Comparison of ENCODE assay signal across 9 cellular contexts in genomic region chr14:73462815-73463214, GRCh38. TPM values are rescaled to one million over a fixed set of nuclear protein-coding genes. Genes with fewer than 3 reads are reported as not detected.
DNase-seq lines count a peak whose midpoint lies in the region; ATAC-seq and TF ChIP-seq lines count a peak whose summit lies in the region.
"Had no signal": no experiment of that assay in that cellular context is flagged by ENCODE, and none has a peak within 500 bp of the region (broad histone marks: within the 10 kb centered on the region; RNA-seq: fewer than 3 reads in every experiment).

No MANE protein-coding gene starts in this region.

- TF ChIP-seq EP300 in SK-N-SH (IDR thresholded peaks at IDR 0.05; ENCODE audit: borderline replicate concordance in 1 of 2, low read depth in 1 of 2, low read length in 1 of 2), result no peak

- TF ChIP-seq CTCF in Calu3 (IDR thresholded peaks at IDR 0.05; ENCODE audit: unreplicated experiment) (no peak), SK-N-SH (IDR thresholded peaks at IDR 0.05) (no peak), fibroblast of lung (conservative IDR thresholded peaks at IDR 0.05 in 1 of 2, IDR thresholded peaks at IDR 0.05 in 1 of 2; ENCODE audit: low read depth in 1 of 2, low read length in 2 of 2) (no peak)

- H3K27ac Mint-ChIP-seq in Calu3 (ENCODE audit: unreplicated experiment), result peak overlapping the region; percentile 67

- no peaks in the 10 kb centered on the region for H3K36me3 ChIP-seq in SK-N-SH (replicated peaks in 1 of 2; ENCODE audit: control insufficient read depth in 1 of 2, insufficient read depth in 2 of 2, low read length in 1 of 2)
- no peaks in the 10 kb centered on the region for H3K36me3 ChIP-seq in fibroblast of lung (ENCODE audit: control insufficient read depth, insufficient read depth, low read length)
- no peaks in the 10 kb centered on the region for H3K36me3 ChIP-seq in rectal smooth muscle tissue (ENCODE audit: control insufficient read depth, insufficient read depth, low read length)

- no peak for DNase-seq in Calu3
- DNase-seq in SK-N-SH, result peak; percentile 48
- DNase-seq in fibroblast of lung (ENCODE audit: low read depth in 2 of 2), result peak in 1 of 2 donors; percentile 51
- DNase-seq in foreskin melanocyte, result no peak
- no peak for DNase-seq in DMS53 (lab: John Stamatoyannopoulos, UW)

- BruUV-seq in Calu3 (replicated peaks; lab: Mats Ljungman, UMichigan), result no TSS peak

- H3K4me2 ChIP-seq in SK-N-SH (peak overlapping the region; percentile 64), fibroblast of lung (ENCODE audit: extremely low read depth, insufficient read depth, low read length) (peak overlapping the region; percentile 67)

- H3K79me2 ChIP-seq in SK-N-SH (ENCODE audit: insufficient read depth) (peaks cover 6% of the 10 kb centered on the region), fibroblast of lung (ENCODE audit: control insufficient read depth, insufficient read depth, low read length) (peaks cover 5% of the 10 kb centered on the region)

- no peaks in the 10 kb centered on the region for H3K9me2 ChIP-seq in SK-N-SH

- H3K4me1 ChIP-seq in SK-N-SH (ENCODE audit: control insufficient read depth in 1 of 2, insufficient read depth in 2 of 2, low read depth in 1 of 2, low read length in 1 of 2), result peaks cover 32 to 49% of the 10 kb centered on the region in 2 experiments
- H3K4me1 ChIP-seq in fibroblast of lung (ENCODE audit: control insufficient read depth, extremely low read depth, insufficient read depth, low read length), result peaks cover 35% of the 10 kb centered on the region
- peaks cover 20% of the 10 kb centered on the region for H3K4me1 ChIP-seq in rectal smooth muscle tissue (ENCODE audit: control insufficient read depth, insufficient read depth, low read length)

- no peaks in the 10 kb centered on the region for H3K9me3 Mint-ChIP-seq in Calu3 (ENCODE audit: low read depth, unreplicated experiment)
- H3K9me3 Mint-ChIP-seq: stimulated activated memory B cell treated with anti-CD40 and anti-IgM and Interleukin-4, amounts not matched to agents 10 μg/mL and 1 μg/mL and 100 μg/mL, for 72 hours had no signal

- POLR2A ChIA-PET in SK-N-SH (lab: Yijun Ruan, JAX), result interaction anchor here (0.6 to 2.3 kb wide), 9 partner anchors 9 to 290 kb away, joined by 3 to 11 read pairs (median 4); partner anchors contain the start of gene RIOX1

- H3K9me3 ChIP-seq in SK-N-SH (no peaks in the 10 kb centered on the region), fibroblast of lung (ENCODE audit: control insufficient read depth, insufficient read depth, low read depth, low read length) (no peaks in the 10 kb centered on the region)

- H2AFZ ChIP-seq in SK-N-SH (ENCODE audit: low read depth) (peak overlapping the region; percentile 52), fibroblast of lung (ENCODE audit: low read length) (no peak overlapping the region)

- H3K27me3 ChIP-seq in SK-N-SH (ENCODE audit: insufficient read depth) (no peaks in the 10 kb centered on the region), fibroblast of lung (ENCODE audit: control insufficient read depth, insufficient read depth, low read length) (no peaks in the 10 kb centered on the region), rectal smooth muscle tissue (ENCODE audit: control insufficient read depth, insufficient read depth, low read length) (no peaks in the 10 kb centered on the region)

- TF ChIP-seq RAD21 in SK-N-SH (IDR thresholded peaks at IDR 0.05; ENCODE audit: low read length), result no peak

- intact Hi-C loops in Calu3 (cut with micrococcal nuclease; ENCODE audit: unreplicated experiment), result no loop called here

- no peaks in the 10 kb centered on the region for H3K27me3 Mint-ChIP-seq in Calu3 (ENCODE audit: unreplicated experiment)
- H3K27me3 Mint-ChIP-seq: stimulated activated memory B cell treated with anti-CD40 and anti-IgM and Interleukin-4, amounts not matched to agents 10 μg/mL and 1 μg/mL and 100 μg/mL, for 72 hours had no signal

- ATAC-seq in GM21723 (IDR thresholded peaks at IDR 0.05; ENCODE audit: unreplicated experiment) (no peak), HG03108 (IDR thresholded peaks at IDR 0.05; ENCODE audit: unreplicated experiment) (no peak)
- ATAC-seq: stimulated activated memory B cell treated with anti-CD40 and anti-IgM and Interleukin-4, amounts not matched to agents 10 μg/mL and 1 μg/mL and 100 μg/mL, for 72 hours had no signal

- H4K20me1 ChIP-seq in SK-N-SH (ENCODE audit: insufficient read depth) (no peaks in the 10 kb centered on the region), fibroblast of lung (ENCODE audit: control insufficient read depth, extremely low read depth, insufficient read depth, low read length) (no peaks in the 10 kb centered on the region)

- H3K36me3 Mint-ChIP-seq in Calu3 (ENCODE audit: insufficient read depth, unreplicated experiment), result peaks cover 16% of the 10 kb centered on the region

- H3K4me3 Mint-ChIP-seq in Calu3 (ENCODE audit: low read depth, unreplicated experiment), result peak overlapping the region; percentile 58
- H3K4me3 Mint-ChIP-seq: stimulated activated memory B cell treated with anti-CD40 and anti-IgM and Interleukin-4, amounts not matched to agents 10 μg/mL and 1 μg/mL and 100 μg/mL, for 72 hours had no signal

- 48% methylated on average over 4 of the region's 4 CpGs for WGBS in SK-N-SH (ENCODE audit: low lambda C conversion rate)

- H3K4me1 Mint-ChIP-seq in Calu3 (ENCODE audit: low read depth, unreplicated experiment), result peaks cover 55% of the 10 kb centered on the region

- H3K9ac ChIP-seq in SK-N-SH (no peak overlapping the region), fibroblast of lung (ENCODE audit: insufficient read depth, low read length) (no peak overlapping the region), rectal smooth muscle tissue (ENCODE audit: low read length) (no peak overlapping the region)

- H3K4me3 ChIP-seq in SK-N-SH (ENCODE audit: low read depth in 2 of 2, low read length in 1 of 2), result peak overlapping the region in 1 of 2 experiments; percentile 41; a peak in 2 of 4 replicates
- peak overlapping the region in 3 of 4 experiments; percentile 20 to 56 (median 31) for H3K4me3 ChIP-seq in fibroblast of lung (replicated peaks in 1 of 4; ENCODE audit: control extremely low read depth in 1 of 4, insufficient read depth in 1 of 4, low read depth in 3 of 4, low read length in 4 of 4)
- peak overlapping the region; percentile 46 for H3K4me3 ChIP-seq in rectal smooth muscle tissue (ENCODE audit: low read length)

- CTCF ChIA-PET in Calu3 (lab: Charles Lee) (interaction anchor here (1.5 to 2.3 kb wide), 2 partner anchors 9 to 168 kb away, joined by 7 to 9 read pairs; no protein-coding TSS in a partner anchor), SK-N-SH (lab: Yijun Ruan, JAX) (interaction anchor here (1.1 to 4.6 kb wide), 7 partner anchors 9 to 289 kb away, joined by 3 to 41 read pairs (median 11); no protein-coding TSS in a partner anchor)

- peaks cover 35% of the 10 kb centered on the region for H3F3A ChIP-seq in SK-N-SH (replicated peaks; ENCODE audit: insufficient read depth)

- H3K27ac ChIP-seq in SK-N-SH (ENCODE audit: low read depth in 2 of 2, low read length in 1 of 2) (peak overlapping the region; percentile 78 to 99), fibroblast of lung (ENCODE audit: insufficient read depth, low read length) (peak overlapping the region; percentile 90), rectal smooth muscle tissue (ENCODE audit: low read depth, low read length) (peak overlapping the region; percentile 70)

TF ChIP-seq in SK-N-SH, 30 proteins besides CTCF, POLR2A, EP300 and RAD21:
- TF ChIP-seq MXI1 (IDR thresholded peaks at IDR 0.05; ENCODE audit: low read depth, low read length), result peak; percentile 10; the same call in 1 of the 2 replicates
- no peak for TF ChIP-seq MEF2A (IDR thresholded peaks at IDR 0.05; ENCODE audit: borderline replicate concordance, low read depth)
- TF ChIP-seq GATA2 (CRISPR knock-in tag; IDR thresholded peaks at IDR 0.05), result peak; percentile 68

RNA-seq across cellular contexts. Expression of gene NUMB, which starts 4.5 kb away (rescaled TPM):
- total RNA-seq in Calu3 (2022), result 75.2 and 75.3 TPM in 2 replicates
- polyA plus RNA-seq in SK-N-SH (2012; rRNA removed), result 58.4 and 70.8 TPM in 2 replicates
- 45.8 and 48.6 TPM in 2 replicates for polyA plus RNA-seq in SK-N-SH (2012; cell fraction: cytosol; rRNA removed)
- polyA plus RNA-seq in SK-N-SH (2012; cell fraction: nucleus; rRNA removed), result 114 and 116 TPM in 2 replicates
- total RNA-seq in fibroblast of lung, result 21.3 and 36.0 TPM in 2 replicates
- 107 and 151 TPM in 2 replicates for polyA plus RNA-seq in fibroblast of lung
- polyA plus RNA-seq in fibroblast of lung (2012), result 42.1 and 67.8 TPM in 2 replicates
- polyA minus RNA-seq in fibroblast of lung (ENCODE audit: low replicate concordance), result 210 and 265 TPM in 2 replicates

RNA-seq across cellular contexts. Expression of gene RIOX1, which starts 27.9 kb away (rescaled TPM):
- 16.9 and 19.9 TPM in 2 replicates for total RNA-seq in Calu3 (2022)
- polyA plus RNA-seq in SK-N-SH (2012; rRNA removed), result 10.2 and 11.2 TPM in 2 replicates
- 6.2 and 9.4 TPM in 2 replicates for polyA plus RNA-seq in SK-N-SH (2012; cell fraction: cytosol; rRNA removed)
- 7.0 and 7.6 TPM in 2 replicates for polyA plus RNA-seq in SK-N-SH (2012; cell fraction: nucleus; rRNA removed)
- 12.4 and 15.2 TPM in 2 replicates for total RNA-seq in fibroblast of lung
- polyA plus RNA-seq in fibroblast of lung, result 5.6 and 8.2 TPM in 2 replicates
- 6.9 and 11.1 TPM in 2 replicates for polyA plus RNA-seq in fibroblast of lung (2012)
- 6.6 and 9.4 TPM in 2 replicates for polyA minus RNA-seq in fibroblast of lung (ENCODE audit: low replicate concordance)
